8 cellular contexts compared by ENCODE assay signal in the genomic region with DNA sequence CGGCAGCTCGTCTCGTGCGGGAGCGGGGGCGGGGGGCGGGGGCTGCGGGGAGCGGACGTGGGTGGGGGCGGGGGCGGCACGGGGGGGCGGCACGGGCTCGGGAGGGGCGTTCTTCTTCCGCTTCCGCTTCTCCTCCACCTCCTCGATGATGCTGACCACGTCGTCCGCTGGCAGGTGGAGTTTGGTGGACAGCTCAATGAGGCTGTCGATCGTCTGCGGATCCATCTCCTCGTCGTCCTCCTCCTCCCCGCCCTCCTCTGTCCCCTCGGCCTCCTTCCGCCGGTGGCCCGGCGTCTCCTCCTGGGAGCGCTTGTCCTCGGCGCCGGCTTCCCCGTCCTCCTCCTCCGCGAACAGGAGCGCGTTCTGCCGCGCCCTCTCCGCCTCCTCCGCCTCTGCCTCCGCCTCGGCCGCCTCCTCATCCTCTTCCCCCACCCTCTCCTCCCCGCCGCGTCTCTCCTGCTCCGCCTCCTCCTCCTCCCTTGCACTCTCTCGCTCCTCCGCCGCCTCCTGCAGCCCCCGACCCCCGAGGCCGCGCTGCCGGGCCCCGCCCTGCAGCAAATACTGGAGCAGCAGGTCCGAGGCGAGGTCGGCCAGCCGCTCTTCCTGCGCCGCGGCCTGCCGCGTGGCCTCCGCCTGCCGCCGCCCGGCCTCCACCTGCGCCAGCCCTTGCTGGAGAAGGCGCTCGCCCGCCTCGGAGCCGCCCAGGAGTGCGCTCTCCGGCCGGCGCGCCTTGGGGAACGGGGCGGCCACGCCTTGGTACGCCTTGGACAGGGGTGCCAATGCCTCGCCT. TPM values are rescaled to one million over a fixed set of nuclear protein-coding genes. Genes with fewer than 3 reads are reported as not detected.
A peak's percentile ranks its signal among the peaks of the same experiment; 100 is the strongest.
DNase-seq lines count a peak whose midpoint lies in the region; ATAC-seq and TF ChIP-seq lines count a peak whose summit lies in the region.

No MANE protein-coding gene starts in this region.

- H3K36me3 ChIP-seq in HCT116 (ENCODE audit: control insufficient read depth in 1 of 2, insufficient read depth in 2 of 2, low read length in 2 of 2) (peaks cover 3 to 9% of the 10 kb centered on the region in 2 experiments; a peak in 3 of 4 replicates), Panc1 (ENCODE audit: control insufficient read depth, insufficient read depth, low read length) (no peaks in the 10 kb centered on the region; the same call in 1 of the 2 replicates)

- H3K27me3 ChIP-seq in HCT116 (ENCODE audit: insufficient read depth, low read length) (no peaks in the 10 kb centered on the region), Panc1 (ENCODE audit: control insufficient read depth, insufficient read depth, low read length) (no peaks in the 10 kb centered on the region)

- BruUV-seq in HCT116 (replicated peaks; lab: Mats Ljungman, UMichigan) (no TSS peak), Panc1 (replicated peaks; lab: Mats Ljungman, UMichigan) (no TSS peak)

- peak; percentile 86 for DNase-seq in COLO668 (lab: John Stamatoyannopoulos, UW; ENCODE audit: unreplicated experiment)
- DNase-seq in HCT116 (ENCODE audit: low read depth, low spot score) = peak; percentile 73
- no peak for DNase-seq in Panc1 (ENCODE audit: low read depth, low spot score)
- no peak for DNase-seq in coronary artery (ENCODE audit: low spot score)
- no peak for DNase-seq in nephron progenitor cell
- no peak for DNase-seq in NAMALWA (ENCODE audit: low spot score)
- no peak for DNase-seq in KG1 (lab: John Stamatoyannopoulos, UW)

- H3K27ac ChIP-seq in HCT116 (ENCODE audit: low read depth, low read length) = peak overlapping the region; percentile 97
- H3K27ac ChIP-seq in Panc1 (ENCODE audit: low read length) = peak overlapping the region; percentile 68; the same call in 1 of the 2 replicates
- H3K27ac ChIP-seq in coronary artery = no peak overlapping the region

- peaks cover 78% of the 10 kb centered on the region for H3K27me3 Mint-ChIP-seq in nephron progenitor cell (ENCODE audit: low read depth, poor library complexity)

- H3K9me3 ChIP-seq in HCT116 (ENCODE audit: control insufficient read depth in 1 of 2, insufficient read depth in 1 of 2, low read depth in 1 of 2, low read length in 2 of 2) = no peaks in the 10 kb centered on the region
- no peaks in the 10 kb centered on the region for H3K9me3 ChIP-seq in Panc1 (ENCODE audit: control insufficient read depth, insufficient read depth, low read depth, low read length)

- H3K27ac Mint-ChIP-seq in nephron progenitor cell = no peak overlapping the region

- POLR2A ChIA-PET in HCT116 (lab: Charles Lee) = interaction anchor here (0.9 to 2.5 kb wide), 13 partner anchors 8 to 119 kb away, joined by 3 to 23 read pairs (median 7); a partner anchor contains a TSS
- POLR2A ChIA-PET in Panc1 (lab: Charles Lee) = interaction anchor here (0.5 to 1.7 kb wide), 4 partner anchors 11 to 55 kb away, joined by 3 to 6 read pairs (median 4); a partner anchor contains a TSS

- no peaks in the 10 kb centered on the region for H4K20me1 ChIP-seq in HCT116 (ENCODE audit: insufficient read depth)

- CTCF ChIA-PET in HCT116 (lab: Charles Lee) (interaction anchor here (1.0 to 3.0 kb wide), 6 partner anchors 19 to 127 kb away, joined by 3 to 16 read pairs (median 6); no protein-coding TSS in a partner anchor), Panc1 (lab: Charles Lee) (no interaction called here)

- H3K9me2 ChIP-seq in HCT116 (ENCODE audit: insufficient read depth) = no peaks in the 10 kb centered on the region

- peaks cover 18% of the 10 kb centered on the region for H3K36me3 Mint-ChIP-seq in nephron progenitor cell (ENCODE audit: low read depth)

- H3K79me2 ChIP-seq in HCT116 (ENCODE audit: insufficient read depth, low read length) = peaks cover 11% of the 10 kb centered on the region; the same call in 1 of the 2 replicates

- ATAC-seq in HCT116 (peak; percentile 41), Panc1 (peak; percentile 61), HG02678 (IDR thresholded peaks at IDR 0.05; ENCODE audit: unreplicated experiment) (no peak)

- peak overlapping the region; percentile 85 for H3K4me2 ChIP-seq in HCT116 (ENCODE audit: low read length)

- H3K9ac ChIP-seq in HCT116 (ENCODE audit: low read length) = peak overlapping the region; percentile 79

- peak overlapping the region; percentile 73 to 78 for H3K4me3 ChIP-seq in HCT116 (replicated peaks in 1 of 2; ENCODE audit: low read depth in 1 of 2, low read length in 2 of 2)
- H3K4me3 ChIP-seq in Panc1 (ENCODE audit: low read depth in 2 of 2, low read length in 2 of 2) = peak overlapping the region; percentile 59 to 72
- peak overlapping the region; percentile 63 for H3K4me3 ChIP-seq in coronary artery

- H3K4me3 Mint-ChIP-seq in nephron progenitor cell = peak overlapping the region; percentile 70

- in situ Hi-C loops in Panc1 (cut with HindIII; ENCODE audit: low pct_unique_long_range_greater_than_20kb, low sequenced_read_pairs) = no loop called here

- TF ChIP-seq CTCF in HCT116 (IDR thresholded peaks at IDR 0.05 in 2 of 3, conservative IDR thresholded peaks at IDR 0.05 in 1 of 3; ENCODE audit: borderline replicate concordance in 1 of 3, insufficient read depth in 1 of 3, low read depth in 2 of 3, low read length in 2 of 3) (no peak), Panc1 (IDR thresholded peaks at IDR 0.05) (no peak), coronary artery (IDR thresholded peaks at IDR 0.05) (no peak), nephron progenitor cell (IDR thresholded peaks at IDR 0.05) (no peak)

- TF ChIP-seq POLR2A in HCT116 (IDR thresholded peaks at IDR 0.05; ENCODE audit: borderline replicate concordance, extremely low read depth, insufficient read depth, insufficient read length) = no peak

- RAD21 ChIA-PET in HCT116 (lab: Charles Lee; ENCODE audit: low non-redundant PET in 1 of 2, low total read pairs in 2 of 2, uncharacterized antibody in 2 of 2, unreplicated experiment in 2 of 2) = interaction anchor here in 1 of 2 experiments (1.4 kb wide), 1 partner anchor 19 kb away, joined by 3 read pairs; no protein-coding TSS in a partner anchor

- peaks cover 61 to 97% of the 10 kb centered on the region in 2 experiments for H3K4me1 ChIP-seq in HCT116 (ENCODE audit: control insufficient read depth in 1 of 2, insufficient read depth in 2 of 2, low read length in 2 of 2)
- H3K4me1 ChIP-seq in Panc1 (ENCODE audit: control insufficient read depth, insufficient read depth, low read length) = peaks cover 46% of the 10 kb centered on the region

- TF ChIP-seq RAD21 in HCT116 (IDR thresholded peaks at IDR 0.05; ENCODE audit: low read depth) = no peak

- no peak overlapping the region for H2AFZ ChIP-seq in HCT116 (ENCODE audit: low read depth, low read length, poor library complexity, severe bottlenecking)

- intact Hi-C loops in HCT116 (cut with micrococcal nuclease) = no loop called here
- intact Hi-C loops in Panc1 (cut with micrococcal nuclease; ENCODE audit: unreplicated experiment) = no loop called here

- H3K9me3 Mint-ChIP-seq in nephron progenitor cell = no peaks in the 10 kb centered on the region

- peaks cover 71% of the 10 kb centered on the region for H3K4me1 Mint-ChIP-seq in nephron progenitor cell

TF ChIP-seq in HCT116, 20 proteins besides CTCF, POLR2A, EP300 and RAD21 (continues in another document):
- TF ChIP-seq SIN3A (IDR thresholded peaks at IDR 0.05; ENCODE audit: low read depth) (no peak), EZH2phosphoT487 (IDR thresholded peaks at IDR 0.05; ENCODE audit: borderline replicate concordance) (no peak), SRF (IDR thresholded peaks at IDR 0.05; ENCODE audit: low read depth) (no peak)
- TF ChIP-seq, protein P1, sequence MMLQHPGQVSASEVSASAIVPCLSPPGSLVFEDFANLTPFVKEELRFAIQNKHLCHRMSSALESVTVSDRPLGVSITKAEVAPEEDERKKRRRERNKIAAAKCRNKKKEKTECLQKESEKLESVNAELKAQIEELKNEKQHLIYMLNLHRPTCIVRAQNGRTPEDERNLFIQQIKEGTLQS (IDR thresholded peaks at IDR 0.05) = no peak
- TF ChIP-seq, protein P2, sequence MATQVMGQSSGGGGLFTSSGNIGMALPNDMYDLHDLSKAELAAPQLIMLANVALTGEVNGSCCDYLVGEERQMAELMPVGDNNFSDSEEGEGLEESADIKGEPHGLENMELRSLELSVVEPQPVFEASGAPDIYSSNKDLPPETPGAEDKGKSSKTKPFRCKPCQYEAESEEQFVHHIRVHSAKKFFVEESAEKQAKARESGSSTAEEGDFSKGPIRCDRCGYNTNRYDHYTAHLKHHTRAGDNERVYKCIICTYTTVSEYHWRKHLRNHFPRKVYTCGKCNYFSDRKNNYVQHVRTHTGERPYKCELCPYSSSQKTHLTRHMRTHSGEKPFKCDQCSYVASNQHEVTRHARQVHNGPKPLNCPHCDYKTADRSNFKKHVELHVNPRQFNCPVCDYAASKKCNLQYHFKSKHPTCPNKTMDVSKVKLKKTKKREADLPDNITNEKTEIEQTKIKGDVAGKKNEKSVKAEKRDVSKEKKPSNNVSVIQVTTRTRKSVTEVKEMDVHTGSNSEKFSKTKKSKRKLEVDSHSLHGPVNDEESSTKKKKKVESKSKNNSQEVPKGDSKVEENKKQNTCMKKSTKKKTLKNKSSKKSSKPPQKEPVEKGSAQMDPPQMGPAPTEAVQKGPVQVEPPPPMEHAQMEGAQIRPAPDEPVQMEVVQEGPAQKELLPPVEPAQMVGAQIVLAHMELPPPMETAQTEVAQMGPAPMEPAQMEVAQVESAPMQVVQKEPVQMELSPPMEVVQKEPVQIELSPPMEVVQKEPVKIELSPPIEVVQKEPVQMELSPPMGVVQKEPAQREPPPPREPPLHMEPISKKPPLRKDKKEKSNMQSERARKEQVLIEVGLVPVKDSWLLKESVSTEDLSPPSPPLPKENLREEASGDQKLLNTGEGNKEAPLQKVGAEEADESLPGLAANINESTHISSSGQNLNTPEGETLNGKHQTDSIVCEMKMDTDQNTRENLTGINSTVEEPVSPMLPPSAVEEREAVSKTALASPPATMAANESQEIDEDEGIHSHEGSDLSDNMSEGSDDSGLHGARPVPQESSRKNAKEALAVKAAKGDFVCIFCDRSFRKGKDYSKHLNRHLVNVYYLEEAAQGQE (IDR thresholded peaks at IDR 0.05; ENCODE audit: low read depth) = no peak

RNA-seq across cellular contexts. Expression of a gene that starts 1.9 kb away (rescaled TPM):
- total RNA-seq in HCT116 (2021; ENCODE audit: unreplicated experiment) (43.2 TPM), Panc1 (2021; ENCODE audit: unreplicated experiment) (4.4 TPM)
- polyA plus RNA-seq in HCT116 (2012) = 23.1 and 30.2 TPM in 2 replicates
- 10.8 TPM for polyA plus RNA-seq in Panc1 (2012; ENCODE audit: insufficient read length)

RNA-seq across cellular contexts. Expression of a gene that starts 9.2 kb away (rescaled TPM):
- total RNA-seq in HCT116 (2021; ENCODE audit: unreplicated experiment) (130 TPM), Panc1 (2021; ENCODE audit: unreplicated experiment) (74.2 TPM)
- 141 and 168 TPM in 2 replicates for polyA plus RNA-seq in HCT116 (2012)
- polyA plus RNA-seq in Panc1 (2012; ENCODE audit: insufficient read length) = 152 TPM

RNA-seq across cellular contexts. Expression of a gene that starts 16.6 kb away (rescaled TPM):
- 2.0 TPM for total RNA-seq in HCT116 (2021; ENCODE audit: unreplicated experiment)
- 3.4 and 3.6 TPM in 2 replicates for polyA plus RNA-seq in HCT116 (2012)
- 0.15 TPM for total RNA-seq in Panc1 (2021; ENCODE audit: unreplicated experiment)
- not detected for polyA plus RNA-seq in Panc1 (2012; ENCODE audit: insufficient read length)

RNA-seq across cellular contexts. Expression of a gene that starts 36.6 kb away (rescaled TPM):
- 12.8 TPM for total RNA-seq in HCT116 (2021; ENCODE audit: unreplicated experiment)
- 32.8 and 45.4 TPM in 2 replicates for polyA plus RNA-seq in HCT116 (2012)
- total RNA-seq in Panc1 (2021; ENCODE audit: unreplicated experiment) = 370 TPM
- polyA plus RNA-seq in Panc1 (2012; ENCODE audit: insufficient read length) = 482 TPM

RNA-seq across cellular contexts. Expression of a gene that starts 37.4 kb away (rescaled TPM):
- total RNA-seq in HCT116 (2021; ENCODE audit: unreplicated experiment) = not detected
- polyA plus RNA-seq in HCT116 (2012) = 0.04 TPM in 1 of 2 replicates, not detected in the other
- total RNA-seq in Panc1 (2021; ENCODE audit: unreplicated experiment) = 0.23 TPM
- 0.11 TPM for polyA plus RNA-seq in Panc1 (2012; ENCODE audit: insufficient read length)

Comparison
In these comparisons a context has a peak if more than half of its experiments do, and no peak if none do; other contexts are left out.
1. DNase-seq: peak in COLO668 (single experiment) and HCT116 (single experiment); none in Panc1 (single experiment), coronary artery (single experiment), nephron progenitor cell (single experiment), NAMALWA (single experiment) and KG1 (single experiment).
2. H3K27ac ChIP-seq: peak in HCT116 (single experiment) and Panc1 (single experiment); none in coronary artery (0 of 2).
3. Peak in every context shown above with its lines, with median percentiles within 50 percentile points of each other: H3K4me3 ChIP-seq.